Comparison of ENCODE assay signal across 33 cellular contexts in the genomic region with DNA sequence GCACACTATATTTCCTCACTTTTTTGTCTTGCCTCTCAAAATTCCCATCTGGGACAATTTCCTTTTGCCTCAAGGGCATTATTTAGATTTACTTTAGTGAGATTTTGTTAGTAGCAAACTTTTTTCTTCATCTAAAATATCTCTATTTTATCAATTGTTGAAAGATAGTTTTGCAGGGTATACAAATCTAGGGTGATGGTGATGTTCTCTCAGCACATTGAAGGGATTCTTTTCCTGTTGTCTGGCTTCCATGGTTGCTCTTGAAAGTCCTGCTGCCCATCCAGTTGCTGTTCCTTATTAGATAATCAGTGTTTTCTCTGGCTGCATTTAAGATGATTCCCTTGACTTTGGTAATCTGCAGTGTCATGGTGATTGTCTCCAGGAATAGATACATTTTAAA. TPM values are rescaled to one million over a fixed set of nuclear protein-coding genes. Genes with fewer than 3 reads are reported as not detected.
"Had no signal": no experiment of that assay in that cellular context is flagged by ENCODE, and none has a peak within 500 bp of the region (broad histone marks: within the 10 kb centered on the region; RNA-seq: fewer than 3 reads in every experiment).

No MANE protein-coding gene starts in this region.

- H3K9me3 ChIP-seq: adrenal gland, body of pancreas had no signal

- H3K36me3 ChIP-seq: adrenal gland, breast epithelium had no signal

- H3K4me3 ChIP-seq: adrenal gland, body of pancreas, breast epithelium had no signal

- ATAC-seq: activated CD8-positive, alpha-beta T cell treated with anti-CD3 and anti-CD28 coated beads for 36 hours; activated naive CD4-positive, alpha-beta T cell treated with anti-CD3 and anti-CD28 coated beads, Interleukin-2, amount 50 U/mL, for 72 hours; activated T-cell treated with anti-CD3 and anti-CD28 coated beads, Interleukin-2, amount 50 U/mL, for 4 hours; activated T-cell treated with anti-CD3 and anti-CD28 coated beads, Interleukin-2, amount 50 U/mL, for 72 hours; activated T-helper 17 cell treated with anti-CD3 and anti-CD28 coated beads, Interleukin-2, amount 50 U/mL, for 72 hours; body of pancreas had no signal

- H3K27ac ChIP-seq: adrenal gland, brain microvascular endothelial cell, breast epithelium, VCaP had no signal

- FAIRE-seq: astrocyte, TTC549 had no signal

- DNase-seq: activated B cell treated with CpG ODN at 0.5 μM for 24 hours; activated CD4-positive, alpha-beta memory T cell treated with anti-CD3 and anti-CD28 coated beads for 36 hours; activated CD4-positive, alpha-beta T cell treated with anti-CD3 and anti-CD28 coated beads for 4 hours; activated CD4-positive, alpha-beta T cell treated with anti-CD3 and anti-CD28 coated beads, Interleukin-2, amount 10 ng/mL, durations not matched to agents 24 days and 14 days; activated CD4-positive, alpha-beta T cell treated with anti-CD3 and anti-CD28 coated beads, Interleukin-2, amount 50 U/mL, for 1 hour; activated CD4-positive, alpha-beta T cell treated with anti-CD3 and anti-CD28 coated beads, Interleukin-2, amount 50 U/mL, for 4 hours; activated CD4-positive, CD25-positive, alpha-beta regulatory T cell treated with anti-CD3 and anti-CD28 coated beads, Interleukin-2, amount 50 U/mL, for 72 hours; activated CD8-positive, alpha-beta memory T cell treated with anti-CD3 and anti-CD28 coated beads, Interleukin-2, amount 50 U/mL, for 4 hours; activated CD8-positive, alpha-beta T cell treated with anti-CD3 and anti-CD28 coated beads for 36 hours; activated effector memory CD4-positive, alpha-beta T cell treated with anti-CD3 and anti-CD28 coated beads, Interleukin-2, amount 50 U/mL, for 16 hours; activated gamma-delta T cell treated with Interleukin-2 at 50 U/mL for 16 hours; activated naive CD4-positive, alpha-beta T cell; activated naive CD4-positive, alpha-beta T cell treated with anti-CD3 and anti-CD28 coated beads for 36 hours; activated naive CD4-positive, alpha-beta T cell treated with anti-CD3 and anti-CD28 coated beads, Interleukin-2, amount 50 U/mL, for 16 hours; activated naive CD8-positive, alpha-beta T cell treated with anti-CD3 and anti-CD28 coated beads for 36 hours; activated T-cell treated with anti-CD3 and anti-CD28 coated beads for 4 hours; activated T-cell treated with anti-CD3 and anti-CD28 coated beads, Interleukin-2, amount 50 U/mL, for 1 hour; activated T-cell treated with anti-CD3 and anti-CD28 coated beads, Interleukin-2, amount 50 U/mL, for 4 hours; activated T-cell treated with anti-CD3 and anti-CD28 coated beads, Interleukin-2, amount 50 U/mL, for 72 hours; adrenal gland; amniotic stem cell; aorta; body of pancreas; brain microvascular endothelial cell; central memory CD4-positive, alpha-beta T cell; T-helper 2 cell; T-helper 9 cell had no signal

- H3K4me1 ChIP-seq: breast epithelium had no signal

- H3K27me3 ChIP-seq: adrenal gland, body of pancreas, brain microvascular endothelial cell, breast epithelium had no signal

RNA-seq across cellular contexts. Expression of gene NPAS2, which starts 48.1 kb away (rescaled TPM):
- total RNA-seq: activated B cell treated with CpG ODN at 0.5 μM for 24 hours had no signal
